ENCODE assay signal across 1 cellular context in genomic region chr19:13731147-13731964, GRCh38.
TF ChIP-seq lines count a peak whose summit lies in the region.

No MANE protein-coding gene starts in this region.

TF ChIP-seq in HepG2, 621 proteins besides CTCF, POLR2A, EP300 and RAD21 (continued from another document and continues in another):
- TF ChIP-seq, protein P1, sequence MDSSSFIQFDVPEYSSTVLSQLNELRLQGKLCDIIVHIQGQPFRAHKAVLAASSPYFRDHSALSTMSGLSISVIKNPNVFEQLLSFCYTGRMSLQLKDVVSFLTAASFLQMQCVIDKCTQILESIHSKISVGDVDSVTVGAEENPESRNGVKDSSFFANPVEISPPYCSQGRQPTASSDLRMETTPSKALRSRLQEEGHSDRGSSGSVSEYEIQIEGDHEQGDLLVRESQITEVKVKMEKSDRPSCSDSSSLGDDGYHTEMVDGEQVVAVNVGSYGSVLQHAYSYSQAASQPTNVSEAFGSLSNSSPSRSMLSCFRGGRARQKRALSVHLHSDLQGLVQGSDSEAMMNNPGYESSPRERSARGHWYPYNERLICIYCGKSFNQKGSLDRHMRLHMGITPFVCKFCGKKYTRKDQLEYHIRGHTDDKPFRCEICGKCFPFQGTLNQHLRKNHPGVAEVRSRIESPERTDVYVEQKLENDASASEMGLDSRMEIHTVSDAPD (CRISPR knock-in tag; IDR thresholded peaks at IDR 0.05) = no peak
- TF ChIP-seq TBP (CRISPR knock-in tag; IDR thresholded peaks at IDR 0.05) (no peak), IKZF1 (IDR thresholded peaks at IDR 0.05) (no peak), ZNF3 (CRISPR knock-in tag; IDR thresholded peaks at IDR 0.05) (no peak), CEBPZ (IDR thresholded peaks at IDR 0.05; ENCODE audit: low read length) (no peak), ARID2 (CRISPR knock-in tag; IDR thresholded peaks at IDR 0.05; ENCODE audit: borderline replicate concordance) (no peak), RARG (CRISPR knock-in tag; IDR thresholded peaks at IDR 0.05; ENCODE audit: low read depth) (no peak), BORCS8-MEF2B (CRISPR knock-in tag; IDR thresholded peaks at IDR 0.05) (no peak), FUBP1 (CRISPR knock-in tag; IDR thresholded peaks at IDR 0.05; ENCODE audit: borderline replicate concordance) (no peak), NFKBIZ (CRISPR knock-in tag; IDR thresholded peaks at IDR 0.05) (0 out of 2 replicates have a peak, but pooled peaks have one; percentile 31), ZNF678 (CRISPR knock-in tag; IDR thresholded peaks at IDR 0.05) (no peak), ZNF547 (CRISPR knock-in tag; IDR thresholded peaks at IDR 0.05) (0 out of 2 replicates have a peak, but pooled peaks have one; percentile 13), CC2D1A (CRISPR knock-in tag; IDR thresholded peaks at IDR 0.05) (no peak), RELA (CRISPR knock-in tag; IDR thresholded peaks at IDR 0.05) (no peak), PHB2 (IDR thresholded peaks at IDR 0.05; ENCODE audit: partially characterized antibody) (no peak), PBX3 (CRISPR knock-in tag; IDR thresholded peaks at IDR 0.05; ENCODE audit: borderline replicate concordance) (no peak), SSRP1 (CRISPR knock-in tag; IDR thresholded peaks at IDR 0.05) (no peak), ZNF747 (CRISPR knock-in tag; IDR thresholded peaks at IDR 0.05; ENCODE audit: borderline replicate concordance) (no peak), SRSF4 (IDR thresholded peaks at IDR 0.05; ENCODE audit: low read depth, low read length, poor library complexity, severe bottlenecking) (no peak), ZNF143 (CRISPR knock-in tag; IDR thresholded peaks at IDR 0.05) (peak; percentile 91), ZNF891 (CRISPR knock-in tag; IDR thresholded peaks at IDR 0.05) (0 out of 2 replicates have a peak, but pooled peaks have one; percentile 54), HCFC1 (IDR thresholded peaks at IDR 0.05; ENCODE audit: low read depth, low read length) (no peak), BATF2 (CRISPR knock-in tag; IDR thresholded peaks at IDR 0.05) (no peak), ZNF570 (CRISPR knock-in tag; IDR thresholded peaks at IDR 0.05; ENCODE audit: borderline replicate concordance) (no peak), CREB1 (IDR thresholded peaks at IDR 0.05) (no peak), CREB1 (CRISPR knock-in tag; IDR thresholded peaks at IDR 0.05) (no peak), MBD4 (IDR thresholded peaks at IDR 0.05; ENCODE audit: borderline replicate concordance, low read length) (no peak), MTERF4 (CRISPR knock-in tag; IDR thresholded peaks at IDR 0.05) (0 out of 2 replicates have a peak, but pooled peaks have one; percentile 55), ZGPAT (CRISPR knock-in tag; IDR thresholded peaks at IDR 0.05) (peak; percentile 43; the same call in 1 of the 2 replicates), NONO (IDR thresholded peaks at IDR 0.05) (no peak), NONO (CRISPR knock-in tag; conservative IDR thresholded peaks at IDR 0.05) (0 out of 2 replicates have a peak, but pooled peaks have one; percentile 32), JARID2 (CRISPR knock-in tag; IDR thresholded peaks at IDR 0.05; ENCODE audit: insufficient replicate concordance) (peak; percentile 48), TOE1 (CRISPR knock-in tag; IDR thresholded peaks at IDR 0.05) (no peak), GZF1 (CRISPR knock-in tag; IDR thresholded peaks at IDR 0.05) (no peak)
- TF ChIP-seq, protein P2, sequence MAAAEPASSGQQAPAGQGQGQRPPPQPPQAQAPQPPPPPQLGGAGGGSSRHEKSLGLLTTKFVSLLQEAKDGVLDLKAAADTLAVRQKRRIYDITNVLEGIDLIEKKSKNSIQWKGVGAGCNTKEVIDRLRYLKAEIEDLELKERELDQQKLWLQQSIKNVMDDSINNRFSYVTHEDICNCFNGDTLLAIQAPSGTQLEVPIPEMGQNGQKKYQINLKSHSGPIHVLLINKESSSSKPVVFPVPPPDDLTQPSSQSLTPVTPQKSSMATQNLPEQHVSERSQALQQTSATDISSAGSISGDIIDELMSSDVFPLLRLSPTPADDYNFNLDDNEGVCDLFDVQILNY (CRISPR knock-in tag; conservative IDR thresholded peaks at IDR 0.05) = no peak
- TF ChIP-seq, protein P3, sequence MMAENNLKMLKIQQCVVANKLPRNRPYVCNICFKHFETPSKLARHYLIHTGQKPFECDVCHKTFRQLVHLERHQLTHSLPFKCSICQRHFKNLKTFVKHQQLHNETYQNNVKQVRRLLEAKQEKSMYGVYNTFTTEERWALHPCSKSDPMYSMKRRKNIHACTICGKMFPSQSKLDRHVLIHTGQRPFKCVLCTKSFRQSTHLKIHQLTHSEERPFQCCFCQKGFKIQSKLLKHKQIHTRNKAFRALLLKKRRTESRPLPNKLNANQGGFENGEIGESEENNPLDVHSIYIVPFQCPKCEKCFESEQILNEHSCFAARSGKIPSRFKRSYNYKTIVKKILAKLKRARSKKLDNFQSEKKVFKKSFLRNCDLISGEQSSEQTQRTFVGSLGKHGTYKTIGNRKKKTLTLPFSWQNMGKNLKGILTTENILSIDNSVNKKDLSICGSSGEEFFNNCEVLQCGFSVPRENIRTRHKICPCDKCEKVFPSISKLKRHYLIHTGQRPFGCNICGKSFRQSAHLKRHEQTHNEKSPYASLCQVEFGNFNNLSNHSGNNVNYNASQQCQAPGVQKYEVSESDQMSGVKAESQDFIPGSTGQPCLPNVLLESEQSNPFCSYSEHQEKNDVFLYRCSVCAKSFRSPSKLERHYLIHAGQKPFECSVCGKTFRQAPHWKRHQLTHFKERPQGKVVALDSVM (CRISPR knock-in tag; IDR thresholded peaks at IDR 0.05) = no peak
- TF ChIP-seq, protein P4, sequence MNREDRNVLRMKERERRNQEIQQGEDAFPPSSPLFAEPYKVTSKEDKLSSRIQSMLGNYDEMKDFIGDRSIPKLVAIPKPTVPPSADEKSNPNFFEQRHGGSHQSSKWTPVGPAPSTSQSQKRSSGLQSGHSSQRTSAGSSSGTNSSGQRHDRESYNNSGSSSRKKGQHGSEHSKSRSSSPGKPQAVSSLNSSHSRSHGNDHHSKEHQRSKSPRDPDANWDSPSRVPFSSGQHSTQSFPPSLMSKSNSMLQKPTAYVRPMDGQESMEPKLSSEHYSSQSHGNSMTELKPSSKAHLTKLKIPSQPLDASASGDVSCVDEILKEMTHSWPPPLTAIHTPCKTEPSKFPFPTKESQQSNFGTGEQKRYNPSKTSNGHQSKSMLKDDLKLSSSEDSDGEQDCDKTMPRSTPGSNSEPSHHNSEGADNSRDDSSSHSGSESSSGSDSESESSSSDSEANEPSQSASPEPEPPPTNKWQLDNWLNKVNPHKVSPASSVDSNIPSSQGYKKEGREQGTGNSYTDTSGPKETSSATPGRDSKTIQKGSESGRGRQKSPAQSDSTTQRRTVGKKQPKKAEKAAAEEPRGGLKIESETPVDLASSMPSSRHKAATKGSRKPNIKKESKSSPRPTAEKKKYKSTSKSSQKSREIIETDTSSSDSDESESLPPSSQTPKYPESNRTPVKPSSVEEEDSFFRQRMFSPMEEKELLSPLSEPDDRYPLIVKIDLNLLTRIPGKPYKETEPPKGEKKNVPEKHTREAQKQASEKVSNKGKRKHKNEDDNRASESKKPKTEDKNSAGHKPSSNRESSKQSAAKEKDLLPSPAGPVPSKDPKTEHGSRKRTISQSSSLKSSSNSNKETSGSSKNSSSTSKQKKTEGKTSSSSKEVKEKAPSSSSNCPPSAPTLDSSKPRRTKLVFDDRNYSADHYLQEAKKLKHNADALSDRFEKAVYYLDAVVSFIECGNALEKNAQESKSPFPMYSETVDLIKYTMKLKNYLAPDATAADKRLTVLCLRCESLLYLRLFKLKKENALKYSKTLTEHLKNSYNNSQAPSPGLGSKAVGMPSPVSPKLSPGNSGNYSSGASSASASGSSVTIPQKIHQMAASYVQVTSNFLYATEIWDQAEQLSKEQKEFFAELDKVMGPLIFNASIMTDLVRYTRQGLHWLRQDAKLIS (CRISPR knock-in tag; IDR thresholded peaks at IDR 0.05) = no peak
- TF ChIP-seq, protein P5, sequence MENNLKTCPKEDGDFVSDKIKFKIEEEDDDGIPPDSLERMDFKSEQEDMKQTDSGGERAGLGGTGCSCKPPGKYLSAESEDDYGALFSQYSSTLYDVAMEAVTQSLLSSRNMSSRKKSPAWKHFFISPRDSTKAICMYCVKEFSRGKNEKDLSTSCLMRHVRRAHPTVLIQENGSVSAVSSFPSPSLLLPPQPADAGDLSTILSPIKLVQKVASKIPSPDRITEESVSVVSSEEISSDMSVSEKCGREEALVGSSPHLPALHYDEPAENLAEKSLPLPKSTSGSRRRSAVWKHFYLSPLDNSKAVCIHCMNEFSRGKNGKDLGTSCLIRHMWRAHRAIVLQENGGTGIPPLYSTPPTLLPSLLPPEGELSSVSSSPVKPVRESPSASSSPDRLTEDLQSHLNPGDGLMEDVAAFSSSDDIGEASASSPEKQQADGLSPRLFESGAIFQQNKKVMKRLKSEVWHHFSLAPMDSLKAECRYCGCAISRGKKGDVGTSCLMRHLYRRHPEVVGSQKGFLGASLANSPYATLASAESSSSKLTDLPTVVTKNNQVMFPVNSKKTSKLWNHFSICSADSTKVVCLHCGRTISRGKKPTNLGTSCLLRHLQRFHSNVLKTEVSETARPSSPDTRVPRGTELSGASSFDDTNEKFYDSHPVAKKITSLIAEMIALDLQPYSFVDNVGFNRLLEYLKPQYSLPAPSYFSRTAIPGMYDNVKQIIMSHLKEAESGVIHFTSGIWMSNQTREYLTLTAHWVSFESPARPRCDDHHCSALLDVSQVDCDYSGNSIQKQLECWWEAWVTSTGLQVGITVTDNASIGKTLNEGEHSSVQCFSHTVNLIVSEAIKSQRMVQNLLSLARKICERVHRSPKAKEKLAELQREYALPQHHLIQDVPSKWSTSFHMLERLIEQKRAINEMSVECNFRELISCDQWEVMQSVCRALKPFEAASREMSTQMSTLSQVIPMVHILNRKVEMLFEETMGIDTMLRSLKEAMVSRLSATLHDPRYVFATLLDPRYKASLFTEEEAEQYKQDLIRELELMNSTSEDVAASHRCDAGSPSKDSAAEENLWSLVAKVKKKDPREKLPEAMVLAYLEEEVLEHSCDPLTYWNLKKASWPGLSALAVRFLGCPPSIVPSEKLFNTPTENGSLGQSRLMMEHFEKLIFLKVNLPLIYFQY (CRISPR knock-in tag; IDR thresholded peaks at IDR 0.05; ENCODE audit: borderline replicate concordance) = no peak; the same call in 1 of the 2 replicates
